ENCODE assay signal across 16 cellular contexts in genomic region chr7:127619681-127620405, GRCh38. TPM values are rescaled to one million over a fixed set of nuclear protein-coding genes. Genes with fewer than 3 reads are reported as not detected.
DNase-seq lines count a peak whose midpoint lies in the region; ATAC-seq and TF ChIP-seq lines count a peak whose summit lies in the region.
"Had no signal": no experiment of that assay in that cellular context is flagged by ENCODE, and none has a peak within 500 bp of the region (broad histone marks: within the 10 kb centered on the region; RNA-seq: fewer than 3 reads in every experiment).

No MANE protein-coding gene starts in this region.

- peak; percentile 34 for DNase-seq in mammary epithelial cell
- no peak for DNase-seq in breast epithelium (ENCODE audit: low spot score in 2 of 2)
- DNase-seq in CD8-positive, alpha-beta T cell: no peak
- DNase-seq in SKM-1 (lab: John Stamatoyannopoulos, UW; ENCODE audit: unreplicated experiment): no peak
- DNase-seq: activated CD8-positive, alpha-beta T cell treated with anti-CD3 and anti-CD28 coated beads, Interleukin-2, amount 10 ng/mL, durations not matched to agents 7 days and 5 days; activated naive CD4-positive, alpha-beta T cell; AML-193; NCI-H1694; Peyer's patch; stimulated activated CD4-positive, alpha-beta T cell treated with anti-CD3 and anti-CD28 coated beads, Interleukin-4, amount 100 ng/mL, for 1 hour; substantia nigra; T-helper 9 cell had no signal

- no peaks in the 10 kb centered on the region for H3K36me3 Mint-ChIP-seq in CD8-positive, alpha-beta T cell

- WGBS in mammary epithelial cell (ENCODE audit: low coverage, missing lambda C conversion rate): 9% methylated on average over 16 of the region's 27 CpGs

- H3K27ac ChIP-seq in mammary epithelial cell (ENCODE audit: insufficient read depth, low read depth, low read length): no peak overlapping the region
- H3K27ac ChIP-seq in breast epithelium: no peak overlapping the region
- no peak overlapping the region for H3K27ac ChIP-seq in CD8-positive, alpha-beta T cell (ENCODE audit: low read depth, low read length)
- H3K27ac ChIP-seq: Peyer's patch had no signal

- TF ChIP-seq POLR2A in breast epithelium (IDR thresholded peaks at IDR 0.05): no peak

- no peaks in the 10 kb centered on the region for H3K9me3 Mint-ChIP-seq in CD8-positive, alpha-beta T cell

- in situ Hi-C loops in mammary epithelial cell (cut with MboI; ENCODE audit: low sequenced_read_pairs in 2 of 2): no loop called here

- no peaks in the 10 kb centered on the region for H4K20me1 ChIP-seq in mammary epithelial cell (ENCODE audit: insufficient read depth, low read length)

- H3K27me3 Mint-ChIP-seq in CD8-positive, alpha-beta T cell (ENCODE audit: low read depth): peaks cover 60% of the 10 kb centered on the region

- intact Hi-C loops in mammary epithelial cell (cut with micrococcal nuclease) (no loop called here), breast epithelium (cut with DNase I; ENCODE audit: low total_unique reads) (no loop called here)
- intact Hi-C loops in CD8-positive, alpha-beta T cell (cut with DNase I, micrococcal nuclease): no loop called here

- no TSS peak for BruUV-seq in mammary epithelial cell (replicated peaks; lab: Mats Ljungman, UMichigan)

- H3K36me3 ChIP-seq in mammary epithelial cell (ENCODE audit: insufficient read depth, low read length) (no peaks in the 10 kb centered on the region), breast epithelium (no peaks in the 10 kb centered on the region), iPS-15b (ENCODE audit: control insufficient read depth, insufficient read depth, low read length) (no peaks in the 10 kb centered on the region)
- H3K36me3 ChIP-seq in CD8-positive, alpha-beta T cell (ENCODE audit: insufficient read depth, low read length): no peaks in the 10 kb centered on the region
- H3K36me3 ChIP-seq: Peyer's patch had no signal

- H3K4me2 ChIP-seq in mammary epithelial cell (ENCODE audit: insufficient read depth, low read depth, low read length): no peak overlapping the region

- no peaks in the 10 kb centered on the region for H3K4me1 ChIP-seq in mammary epithelial cell (ENCODE audit: insufficient read depth, low read length)
- H3K4me1 ChIP-seq in breast epithelium: no peaks in the 10 kb centered on the region
- H3K4me1 ChIP-seq in iPS-15b (ENCODE audit: control insufficient read depth, insufficient read depth, low read length): peaks cover 4% of the 10 kb centered on the region
- H3K4me1 ChIP-seq in CD8-positive, alpha-beta T cell (ENCODE audit: insufficient read depth, low read length): no peaks in the 10 kb centered on the region
- H3K4me1 ChIP-seq: Peyer's patch had no signal

- H3K27me3 ChIP-seq in mammary epithelial cell (ENCODE audit: insufficient read depth, low read length) (peaks cover 4% of the 10 kb centered on the region), breast epithelium (peaks cover 3 to 55% of the 10 kb centered on the region in 2 donors), iPS-15b (ENCODE audit: control insufficient read depth, insufficient read depth, low read length) (peaks cover 59% of the 10 kb centered on the region)
- peaks cover 10% of the 10 kb centered on the region for H3K27me3 ChIP-seq in CD8-positive, alpha-beta T cell (ENCODE audit: insufficient read depth, low read length)
- H3K27me3 ChIP-seq: Peyer's patch had no signal

- H2AFZ ChIP-seq in mammary epithelial cell (ENCODE audit: low read depth, low read length): no peak overlapping the region

- no peak overlapping the region for H3K4me3 Mint-ChIP-seq in CD8-positive, alpha-beta T cell
- H3K4me3 Mint-ChIP-seq: activated CD8-positive, alpha-beta T cell treated with anti-CD3 and anti-CD28 coated beads, Interleukin-2, amount 10 ng/mL, durations not matched to agents 7 days and 5 days had no signal

- CTCF ChIA-PET in mammary epithelial cell (lab: Charles Lee; ENCODE audit: low non-redundant PET): no interaction called here
- CTCF ChIA-PET in CD8-positive, alpha-beta T cell (lab: Charles Lee): no interaction called here

- H3K9ac ChIP-seq in mammary epithelial cell (ENCODE audit: insufficient read depth, low read length): no peak overlapping the region
- peak overlapping the region; percentile 54 for H3K9ac ChIP-seq in iPS-15b (ENCODE audit: low read depth, low read length)

- H3K4me3 ChIP-seq in mammary epithelial cell (replicated peaks in 1 of 3; ENCODE audit: insufficient read depth in 1 of 3, low read depth in 2 of 3, low read length in 3 of 3) (no peak overlapping the region), breast epithelium (no peak overlapping the region), iPS-15b (ENCODE audit: low read depth, low read length) (peak overlapping the region; percentile 79)
- H3K4me3 ChIP-seq in CD8-positive, alpha-beta T cell (ENCODE audit: low read depth, low read length): no peak overlapping the region
- H3K4me3 ChIP-seq: Peyer's patch had no signal

- TF ChIP-seq CTCF in mammary epithelial cell (conservative IDR thresholded peaks at IDR 0.05 in 1 of 2, IDR thresholded peaks at IDR 0.05 in 1 of 2; ENCODE audit: extremely low read depth in 1 of 2, insufficient read depth in 1 of 2, low read depth in 1 of 2, low read length in 2 of 2) (no peak), breast epithelium (IDR thresholded peaks at IDR 0.05) (no peak)
- TF ChIP-seq CTCF in CD8-positive, alpha-beta T cell (IDR thresholded peaks at IDR 0.05): no peak

- no peaks in the 10 kb centered on the region for H3K79me2 ChIP-seq in mammary epithelial cell (ENCODE audit: insufficient read depth, low read length)

- peaks cover 6% of the 10 kb centered on the region for H3K4me1 Mint-ChIP-seq in CD8-positive, alpha-beta T cell (ENCODE audit: low read depth)

- no peak overlapping the region for H3K27ac Mint-ChIP-seq in CD8-positive, alpha-beta T cell
- H3K27ac Mint-ChIP-seq: activated CD8-positive, alpha-beta T cell treated with anti-CD3 and anti-CD28 coated beads, Interleukin-2, amount 10 ng/mL, durations not matched to agents 7 days and 5 days had no signal

- no peak for ATAC-seq in CD8-positive, alpha-beta T cell
- no peak for ATAC-seq in HG03135 (IDR thresholded peaks at IDR 0.05; ENCODE audit: unreplicated experiment)

- POLR2A ChIA-PET in CD8-positive, alpha-beta T cell (lab: Charles Lee): interaction anchor here (0.5 kb wide), 1 partner anchor 29 kb away, joined by 3 read pairs; no protein-coding TSS in a partner anchor

- dilution Hi-C loops in mammary epithelial cell (cut with HindIII; ENCODE audit: low sequenced_read_pairs): loop anchor here (5.0 kb wide), 1 partner anchor 58 kb away; no protein-coding TSS in a partner anchor

- no peaks in the 10 kb centered on the region for H3K9me3 ChIP-seq in mammary epithelial cell (replicated peaks; ENCODE audit: insufficient read depth, low read length)
- no peaks in the 10 kb centered on the region for H3K9me3 ChIP-seq in breast epithelium
- no peaks in the 10 kb centered on the region for H3K9me3 ChIP-seq in iPS-15b (ENCODE audit: control insufficient read depth, insufficient read depth, low read length)
- H3K9me3 ChIP-seq in CD8-positive, alpha-beta T cell (ENCODE audit: low read length): no peaks in the 10 kb centered on the region
- H3K9me3 ChIP-seq: Peyer's patch had no signal

RNA-seq across cellular contexts. Expression of gene PAX4, which starts 1.9 kb away (rescaled TPM):
- total RNA-seq in mammary epithelial cell (not detected), breast epithelium (not detected)
- not detected for polyA plus RNA-seq in mammary epithelial cell
- polyA minus RNA-seq in mammary epithelial cell: not detected
- not detected for total RNA-seq in CD8-positive, alpha-beta T cell
- total RNA-seq: activated CD8-positive, alpha-beta T cell treated with anti-CD3 and anti-CD28 coated beads, Interleukin-2, amount 10 ng/mL, durations not matched to agents 7 days and 5 days; liver; posterior vena cava had no signal
- polyA plus RNA-seq: liver had no signal

RNA-seq across cellular contexts. Expression of gene FSCN3, which starts 26.3 kb away (rescaled TPM):
- total RNA-seq in mammary epithelial cell (1 to 10 TPM in 1 of 2 donors, under 1 TPM in 1; 0.52 to 2.8 TPM), breast epithelium (1 to 10 TPM in 1 of 3 donors, under 1 TPM in 1, not detected in 1; 0.64 to 1.8 TPM)
- 1.1 TPM for polyA plus RNA-seq in mammary epithelial cell
- polyA minus RNA-seq in mammary epithelial cell: not detected
- total RNA-seq in CD8-positive, alpha-beta T cell: 1 to 10 TPM; 4.0 to 4.4 TPM
- polyA plus RNA-seq: liver had no signal

RNA-seq across cellular contexts. Expression of gene ARF5, which starts 31.6 kb away (rescaled TPM):
- total RNA-seq in mammary epithelial cell: 100 to 1,000 TPM; 183 to 196 TPM
- 400 TPM for polyA plus RNA-seq in mammary epithelial cell
- polyA minus RNA-seq in mammary epithelial cell: 182 TPM
- total RNA-seq in breast epithelium: 100 to 1,000 TPM; 134 to 154 (median 149) TPM
- total RNA-seq in CD8-positive, alpha-beta T cell: 10 to 100 TPM; 84.4 to 94.5 TPM

RNA-seq across cellular contexts. Expression of gene SND1, which starts 32.2 kb away (rescaled TPM):
- total RNA-seq in mammary epithelial cell: 100 to 1,000 TPM; 196 to 234 TPM
- 138 TPM for polyA plus RNA-seq in mammary epithelial cell
- polyA minus RNA-seq in mammary epithelial cell: 253 TPM
- 100 to 1,000 TPM in 2 of 3 donors, 10 to 100 TPM in 1; 83.5 to 131 (median 120) TPM for total RNA-seq in breast epithelium
- 100 to 1,000 TPM in 1 of 2 experiments, 10 to 100 TPM in 1; 87.7 to 101 TPM for total RNA-seq in CD8-positive, alpha-beta T cell

RNA-seq across cellular contexts. Expression of gene GCC1, which starts 34.4 kb away (rescaled TPM):
- total RNA-seq in mammary epithelial cell: 10 to 100 TPM; 22.3 to 25.4 TPM
- polyA plus RNA-seq in mammary epithelial cell: 7.4 TPM
- 25.9 TPM for polyA minus RNA-seq in mammary epithelial cell
- 10 to 100 TPM; 17.8 to 23.6 (median 19.0) TPM for total RNA-seq in breast epithelium
- 10 to 100 TPM; 33.8 to 36.6 TPM for total RNA-seq in CD8-positive, alpha-beta T cell
